30 cellular contexts compared by ENCODE assay signal in genomic region chr11:128916646-128917045, GRCh38. TPM values are rescaled to one million over a fixed set of nuclear protein-coding genes. Genes with fewer than 3 reads are reported as not detected.
"Had no signal": no experiment of that assay in that cellular context is flagged by ENCODE, and none has a peak within 500 bp of the region (broad histone marks: within the 10 kb centered on the region; RNA-seq: fewer than 3 reads in every experiment).

No MANE protein-coding gene starts in this region.

- H3K9me3 ChIP-seq: SJSA1, SK-N-SH had no signal

- H3K27me3 ChIP-seq: brain microvascular endothelial cell, cardiac muscle cell, SJSA1 had no signal

- H3K36me3 ChIP-seq: brain microvascular endothelial cell, SJSA1 had no signal

- ATAC-seq: activated CD4-positive, alpha-beta T cell treated with anti-CD3 and anti-CD28 coated beads for 36 hours; activated CD4-positive, CD25-positive, alpha-beta regulatory T cell treated with anti-CD3 and anti-CD28 coated beads, Interleukin-2, amount 50 U/mL, for 24 hours; activated CD8-positive, alpha-beta T cell treated with anti-CD3 and anti-CD28 coated beads, Interleukin-2, amount 10 ng/mL, durations not matched to agents 7 days and 5 days; activated naive CD8-positive, alpha-beta T cell treated with anti-CD3 and anti-CD28 coated beads, Interleukin-2, amount 50 U/mL, for 24 hours; WTC11 had no signal

- DNase-seq: activated CD4-positive, alpha-beta T cell treated with anti-CD3 and anti-CD28 coated beads for 36 hours; activated CD4-positive, alpha-beta T cell treated with anti-CD3 and anti-CD28 coated beads, Interleukin-2, amount 10 ng/mL, durations not matched to agents 7 days and 5 days; activated CD4-positive, alpha-beta T cell treated with anti-CD3 and anti-CD28 coated beads, Interleukin-2, amount 50 U/mL, for 48 hours; activated CD8-positive, alpha-beta T cell treated with anti-CD3 and anti-CD28 coated beads, Interleukin-2, amount 10 ng/mL, durations not matched to agents 7 days and 5 days; activated gamma-delta T cell treated with Interleukin-2 at 50 U/mL for 16 hours; activated naive CD4-positive, alpha-beta T cell treated with anti-CD3 and anti-CD28 coated beads, Interleukin-2, amount 10 ng/mL, durations not matched to agents 7 days and 5 days; activated naive CD8-positive, alpha-beta T cell treated with anti-CD3 and anti-CD28 coated beads, Interleukin-2, amount 50 U/mL, for 24 hours; activated T-cell treated with anti-CD3 and anti-CD28 coated beads, Interleukin-2, amount 50 U/mL, for 24 hours; anterior cingulate cortex; brain microvascular endothelial cell; NCI-H1092 treated with DMSO at 0.1 percent for 48 hours; NCI-H1417; NCI-H146; NCI-H187; NCI-H2029 treated with DMSO at 0.1 percent for 48 hours; NCI-H2107; NCI-H2171; NCI-H510A; NCI-H526; NCI-H748 treated with DMSO at 0.1 percent for 48 hours; NK-92 treated with Interleukin-12 subunit alpha and Interleukin-12 subunit beta, amount 100 ng/mL, for 24 hours; OCI-M1; Right ventricle myocardium superior; SK-N-SH had no signal

- H3K27ac ChIP-seq: brain microvascular endothelial cell, cardiac muscle cell, SJSA1 had no signal

- H3K4me2 ChIP-seq: SK-N-SH had no signal

- H3K4me3 ChIP-seq: cardiac muscle cell, SJSA1 had no signal

- H3K4me1 ChIP-seq: SJSA1 had no signal

- H3K9ac ChIP-seq: SK-N-SH had no signal

RNA-seq across cellular contexts. Expression of gene KCNJ5, which starts 25.5 kb away (rescaled TPM):
- total RNA-seq: activated CD4-positive, alpha-beta T cell treated with anti-CD3 and anti-CD28 coated beads for 36 hours; activated CD4-positive, alpha-beta T cell treated with anti-CD3 and anti-CD28 coated beads, Interleukin-2, amount 10 ng/mL, durations not matched to agents 7 days and 5 days; activated CD8-positive, alpha-beta T cell treated with anti-CD3 and anti-CD28 coated beads, Interleukin-2, amount 10 ng/mL, durations not matched to agents 7 days and 5 days; activated T-helper 1 cell treated with anti-CD3 and anti-CD28 coated beads, Interleukin-12 subunit alpha, Interleukin-12 subunit beta, Interleukin-2, Interleukin-4 antibody, amounts not matched to agents 30 ng/mL and 10 ng/mL and 1 ng/mL, durations not matched to agents 14 hours and 24 hours and 36 hours; M059J; SJSA1 had no signal

RNA-seq across cellular contexts. Expression of gene TP53AIP1, which starts 26.0 kb away (rescaled TPM):
- total RNA-seq: activated CD4-positive, alpha-beta T cell treated with anti-CD3 and anti-CD28 coated beads for 36 hours; activated CD4-positive, alpha-beta T cell treated with anti-CD3 and anti-CD28 coated beads, Interleukin-2, amount 10 ng/mL, durations not matched to agents 7 days and 5 days; activated CD8-positive, alpha-beta T cell treated with anti-CD3 and anti-CD28 coated beads, Interleukin-2, amount 10 ng/mL, durations not matched to agents 7 days and 5 days; activated T-helper 1 cell treated with anti-CD3 and anti-CD28 coated beads, Interleukin-12 subunit alpha, Interleukin-12 subunit beta, Interleukin-2, Interleukin-4 antibody, amounts not matched to agents 30 ng/mL and 10 ng/mL and 1 ng/mL, durations not matched to agents 14 hours and 24 hours and 36 hours; cardiac muscle cell; M059J; Right ventricle myocardium superior; SJSA1 had no signal

RNA-seq across cellular contexts. Expression of gene KCNJ1, which starts 49.5 kb away (rescaled TPM):
- total RNA-seq: activated CD4-positive, alpha-beta T cell treated with anti-CD3 and anti-CD28 coated beads for 36 hours; activated CD4-positive, alpha-beta T cell treated with anti-CD3 and anti-CD28 coated beads, Interleukin-2, amount 10 ng/mL, durations not matched to agents 7 days and 5 days; activated CD8-positive, alpha-beta T cell treated with anti-CD3 and anti-CD28 coated beads, Interleukin-2, amount 10 ng/mL, durations not matched to agents 7 days and 5 days; activated T-helper 1 cell treated with anti-CD3 and anti-CD28 coated beads, Interleukin-12 subunit alpha, Interleukin-12 subunit beta, Interleukin-2, Interleukin-4 antibody, amounts not matched to agents 30 ng/mL and 10 ng/mL and 1 ng/mL, durations not matched to agents 14 hours and 24 hours and 36 hours; cardiac muscle cell; M059J; Right ventricle myocardium superior; SJSA1 had no signal
- polyA plus RNA-seq: cardiac muscle cell, SK-N-SH had no signal
